10 cellular contexts compared by ENCODE assay signal in the genomic region with DNA sequence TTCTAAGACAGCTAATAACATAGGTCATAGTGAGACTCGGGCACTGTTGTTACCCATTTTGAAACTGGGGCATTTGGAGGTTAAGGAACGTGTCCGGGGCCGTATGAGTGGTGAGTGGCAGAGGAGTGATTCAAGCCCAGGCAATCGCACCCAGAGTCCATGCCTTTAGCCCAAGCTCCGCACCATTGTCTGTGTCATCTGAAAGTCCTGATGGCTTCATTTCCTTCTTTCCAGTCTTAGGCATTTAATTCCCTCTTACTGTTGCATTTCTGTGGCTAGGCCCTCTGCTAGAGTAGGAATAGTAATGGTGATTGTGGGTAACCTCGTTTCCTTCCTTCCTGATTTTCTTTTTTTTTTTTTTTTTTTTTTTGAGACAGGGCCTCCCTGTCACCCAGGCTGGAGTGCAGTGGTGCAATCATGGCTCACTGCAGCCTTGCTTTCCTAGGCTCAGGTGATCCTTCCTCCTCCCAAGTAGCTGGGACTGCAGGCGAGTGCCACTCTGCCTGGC. TPM values are rescaled to one million over a fixed set of nuclear protein-coding genes. Genes with fewer than 3 reads are reported as not detected.
A peak's percentile ranks its signal among the peaks of the same experiment; 100 is the strongest.
DNase-seq lines count a peak whose midpoint lies in the region; ATAC-seq, FAIRE-seq and TF ChIP-seq lines count a peak whose summit lies in the region.
"Had no signal": no experiment of that assay in that cellular context is flagged by ENCODE, and none has a peak within 500 bp of the region (broad histone marks: within the 10 kb centered on the region; RNA-seq: fewer than 3 reads in every experiment).

No MANE protein-coding gene starts in this region.

- no peak for TF ChIP-seq CTCF in endothelial cell of umbilical vein (IDR thresholded peaks at IDR 0.05; ENCODE audit: extremely low read depth in 1 of 2, insufficient read depth in 1 of 2, low read depth in 1 of 2, low read length in 2 of 2)

- H3K4me3 ChIP-seq in endothelial cell of umbilical vein (replicated peaks in 1 of 3; ENCODE audit: insufficient read depth in 1 of 3, low read depth in 1 of 3, low read length in 3 of 3): no peak overlapping the region

- no peak overlapping the region for H3K4me3 Mint-ChIP-seq in activated CD4-positive, alpha-beta T cell treated with anti-CD3 and anti-CD28 coated beads for 36 hours
- H3K4me3 Mint-ChIP-seq in activated CD4-positive, alpha-beta T cell treated with anti-CD3 and anti-CD28 coated beads, Interleukin-2, amount 10 ng/mL, durations not matched to agents 7 days and 5 days: no peak overlapping the region
- H3K4me3 Mint-ChIP-seq in stimulated activated memory B cell treated with anti-CD40 and anti-IgM and Interleukin-4, amounts not matched to agents 10 μg/mL and 1 μg/mL and 100 μg/mL, for 72 hours: no peak overlapping the region

- no peak for TF ChIP-seq POLR2A in endothelial cell of umbilical vein (IDR thresholded peaks at IDR 0.05; ENCODE audit: low read depth, low read length)

- H3K4me2 ChIP-seq in endothelial cell of umbilical vein (ENCODE audit: insufficient read depth, low read length): peak overlapping the region; percentile 45

- no peaks in the 10 kb centered on the region for H4K20me1 ChIP-seq in endothelial cell of umbilical vein (replicated peaks; ENCODE audit: control insufficient read depth, extremely low read depth, insufficient read depth, low read length)

- H3K36me3 Mint-ChIP-seq in activated CD4-positive, alpha-beta T cell treated with anti-CD3 and anti-CD28 coated beads for 36 hours (ENCODE audit: low read depth): peaks cover 8% of the 10 kb centered on the region
- peaks cover 15% of the 10 kb centered on the region for H3K36me3 Mint-ChIP-seq in activated CD4-positive, alpha-beta T cell treated with anti-CD3 and anti-CD28 coated beads, Interleukin-2, amount 10 ng/mL, durations not matched to agents 7 days and 5 days (ENCODE audit: low read depth)
- H3K36me3 Mint-ChIP-seq in stimulated activated memory B cell treated with anti-CD40 and anti-IgM and Interleukin-4, amounts not matched to agents 10 μg/mL and 1 μg/mL and 100 μg/mL, for 72 hours: peaks cover 47% of the 10 kb centered on the region

- H3K9me1 ChIP-seq in endothelial cell of umbilical vein (replicated peaks; ENCODE audit: control insufficient read depth, extremely low read depth, insufficient read depth, low read length): no peaks in the 10 kb centered on the region

- H3K9me3 Mint-ChIP-seq in activated CD4-positive, alpha-beta T cell treated with anti-CD3 and anti-CD28 coated beads for 36 hours (ENCODE audit: low read depth): peaks cover 2% of the 10 kb centered on the region
- peaks cover 2% of the 10 kb centered on the region for H3K9me3 Mint-ChIP-seq in activated CD4-positive, alpha-beta T cell treated with anti-CD3 and anti-CD28 coated beads, Interleukin-2, amount 10 ng/mL, durations not matched to agents 7 days and 5 days
- peaks cover 7% of the 10 kb centered on the region for H3K9me3 Mint-ChIP-seq in stimulated activated memory B cell treated with anti-CD40 and anti-IgM and Interleukin-4, amounts not matched to agents 10 μg/mL and 1 μg/mL and 100 μg/mL, for 72 hours

- peaks cover 43% of the 10 kb centered on the region for H3K4me1 ChIP-seq in endothelial cell of umbilical vein (ENCODE audit: control insufficient read depth, extremely low read depth, insufficient read depth, low read length)

- FAIRE-seq in endothelial cell of umbilical vein (lab: Jason Lieb, UNC): peak; percentile 85

- peaks cover 26% of the 10 kb centered on the region for H3K4me1 Mint-ChIP-seq in activated CD4-positive, alpha-beta T cell treated with anti-CD3 and anti-CD28 coated beads for 36 hours
- H3K4me1 Mint-ChIP-seq in activated CD4-positive, alpha-beta T cell treated with anti-CD3 and anti-CD28 coated beads, Interleukin-2, amount 10 ng/mL, durations not matched to agents 7 days and 5 days: peaks cover 37% of the 10 kb centered on the region
- H3K4me1 Mint-ChIP-seq in stimulated activated memory B cell treated with anti-CD40 and anti-IgM and Interleukin-4, amounts not matched to agents 10 μg/mL and 1 μg/mL and 100 μg/mL, for 72 hours: peaks cover 19% of the 10 kb centered on the region

- no peaks in the 10 kb centered on the region for H3K9me3 ChIP-seq in endothelial cell of umbilical vein (replicated peaks; ENCODE audit: control insufficient read depth, insufficient read depth, low read length)

- H3K9ac ChIP-seq in endothelial cell of umbilical vein (replicated peaks; ENCODE audit: extremely low read depth, insufficient read depth, low read length): no peak overlapping the region

- H3K27ac Mint-ChIP-seq in activated CD4-positive, alpha-beta T cell treated with anti-CD3 and anti-CD28 coated beads for 36 hours: no peak overlapping the region
- no peak overlapping the region for H3K27ac Mint-ChIP-seq in activated CD4-positive, alpha-beta T cell treated with anti-CD3 and anti-CD28 coated beads, Interleukin-2, amount 10 ng/mL, durations not matched to agents 7 days and 5 days
- peak overlapping the region; percentile 64 for H3K27ac Mint-ChIP-seq in stimulated activated memory B cell treated with anti-CD40 and anti-IgM and Interleukin-4, amounts not matched to agents 10 μg/mL and 1 μg/mL and 100 μg/mL, for 72 hours

- H3K79me2 ChIP-seq in endothelial cell of umbilical vein (ENCODE audit: control insufficient read depth, insufficient read depth, low read length): no peaks in the 10 kb centered on the region

- no TSS peak for BruUV-seq in endothelial cell of umbilical vein (replicated peaks; lab: Mats Ljungman, UMichigan)

- ATAC-seq in activated CD4-positive, alpha-beta T cell treated with anti-CD3 and anti-CD28 coated beads for 36 hours: peak; percentile 75
- ATAC-seq in stimulated activated memory B cell treated with anti-CD40 and anti-IgM and Interleukin-4, amounts not matched to agents 10 μg/mL and 1 μg/mL and 100 μg/mL, for 72 hours: peak; percentile 60
- ATAC-seq in HG03045 (IDR thresholded peaks at IDR 0.05; ENCODE audit: unreplicated experiment) (no peak), HG03097 (IDR thresholded peaks at IDR 0.05; ENCODE audit: low FRiP score, unreplicated experiment) (no peak), HG02571 (IDR thresholded peaks at IDR 0.05; ENCODE audit: unreplicated experiment) (no peak)

- H3K36me3 ChIP-seq in endothelial cell of umbilical vein (ENCODE audit: control insufficient read depth in 2 of 2, extremely low read depth in 1 of 2, insufficient read depth in 2 of 2, low read length in 2 of 2): no peaks in the 10 kb centered on the region

- peak overlapping the region; percentile 21 for H2AFZ ChIP-seq in endothelial cell of umbilical vein (ENCODE audit: low read depth, low read length)

- CTCF ChIA-PET in activated CD4-positive, alpha-beta T cell treated with anti-CD3 and anti-CD28 coated beads for 36 hours (lab: Charles Lee): interaction anchor here (1.0 kb wide), 1 partner anchor 55 kb away, joined by 3 read pairs; no protein-coding TSS in a partner anchor
- CTCF ChIA-PET in activated CD4-positive, alpha-beta T cell treated with anti-CD3 and anti-CD28 coated beads, Interleukin-2, amount 10 ng/mL, durations not matched to agents 7 days and 5 days (lab: Charles Lee): interaction anchor here (1.2 kb wide), 1 partner anchor 18 kb away, joined by 3 read pairs; no protein-coding TSS in a partner anchor
- CTCF ChIA-PET in endothelial cell of umbilical vein (lab: Charles Lee): interaction anchor here (0.7 to 1.9 kb wide), 5 partner anchors 9 to 100 kb away, joined by 3 to 10 read pairs (median 5); no protein-coding TSS in a partner anchor

- H3K27ac ChIP-seq in endothelial cell of umbilical vein (ENCODE audit: insufficient read depth, low read depth, low read length): peak overlapping the region; percentile 37

- POLR2A ChIA-PET in activated CD4-positive, alpha-beta T cell treated with anti-CD3 and anti-CD28 coated beads for 36 hours (lab: Charles Lee): interaction anchor here (0.7 kb wide), 1 partner anchor 1833 kb away, joined by 3 read pairs; no protein-coding TSS in a partner anchor
- POLR2A ChIA-PET in activated CD4-positive, alpha-beta T cell treated with anti-CD3 and anti-CD28 coated beads, Interleukin-2, amount 10 ng/mL, durations not matched to agents 7 days and 5 days (lab: Charles Lee): interaction anchor here (0.6 kb wide), 1 partner anchor 32 kb away, joined by 3 read pairs; no protein-coding TSS in a partner anchor
- POLR2A ChIA-PET in endothelial cell of umbilical vein (lab: Charles Lee): no interaction called here

- no peaks in the 10 kb centered on the region for H3K27me3 Mint-ChIP-seq in activated CD4-positive, alpha-beta T cell treated with anti-CD3 and anti-CD28 coated beads for 36 hours
- no peaks in the 10 kb centered on the region for H3K27me3 Mint-ChIP-seq in activated CD4-positive, alpha-beta T cell treated with anti-CD3 and anti-CD28 coated beads, Interleukin-2, amount 10 ng/mL, durations not matched to agents 7 days and 5 days
- no peaks in the 10 kb centered on the region for H3K27me3 Mint-ChIP-seq in stimulated activated memory B cell treated with anti-CD40 and anti-IgM and Interleukin-4, amounts not matched to agents 10 μg/mL and 1 μg/mL and 100 μg/mL, for 72 hours

- intact Hi-C loops in activated CD4-positive, alpha-beta T cell treated with anti-CD3 and anti-CD28 coated beads for 36 hours (cut with DNase I, micrococcal nuclease): loop anchor here in 1 of 2 experiments (10.0 kb wide), 1 partner anchor 238 kb away; no protein-coding TSS in a partner anchor
- intact Hi-C loops in endothelial cell of umbilical vein (cut with micrococcal nuclease): loop anchor here (10.0 kb wide), 1 partner anchor 218 kb away; no protein-coding TSS in a partner anchor

- H3K27me3 ChIP-seq in endothelial cell of umbilical vein (ENCODE audit: control insufficient read depth in 2 of 2, insufficient read depth in 2 of 2, low read length in 2 of 2): no peaks in the 10 kb centered on the region

- DNase-seq in activated CD4-positive, alpha-beta T cell treated with anti-CD3 and anti-CD28 coated beads for 36 hours: peak; percentile 21
- DNase-seq in activated CD4-positive, alpha-beta T cell treated with anti-CD3 and anti-CD28 coated beads, Interleukin-2, amount 10 ng/mL, durations not matched to agents 7 days and 5 days: no peak
- peak; percentile 19 for DNase-seq in SIG-M5 (lab: John Stamatoyannopoulos, UW)
- DNase-seq in endothelial cell of umbilical vein (ENCODE audit: low read depth, low spot score): no peak
- DNase-seq: 8988T, midbrain had no signal

- dilution Hi-C loops in endothelial cell of umbilical vein (cut with MboI; ENCODE audit: extremely low pct_ligation_motif_present, low sequenced_read_pairs): no loop called here

RNA-seq across cellular contexts. Expression of gene ASB1, which starts 49.8 kb away (rescaled TPM):
- total RNA-seq in activated CD4-positive, alpha-beta T cell treated with anti-CD3 and anti-CD28 coated beads for 36 hours: 10 to 100 TPM; 31.7 to 33.4 TPM
- total RNA-seq in activated CD4-positive, alpha-beta T cell treated with anti-CD3 and anti-CD28 coated beads, Interleukin-2, amount 10 ng/mL, durations not matched to agents 7 days and 5 days: 10 to 100 TPM; 26.2 to 28.9 TPM
- 16.2 and 16.7 TPM in 2 replicates for total RNA-seq in endothelial cell of umbilical vein
- polyA plus RNA-seq in endothelial cell of umbilical vein: 12.3 and 12.9 TPM in 2 replicates
- polyA plus RNA-seq in endothelial cell of umbilical vein (2011; cell fraction: cytosol; rRNA removed): 10.0 and 12.8 TPM in 2 replicates
- 20.4 and 29.6 TPM in 2 replicates for polyA plus RNA-seq in endothelial cell of umbilical vein (2011; cell fraction: nucleus; rRNA removed)
- polyA plus RNA-seq in endothelial cell of umbilical vein (2012): 15.9 and 20.9 TPM in 2 replicates
- polyA minus RNA-seq in endothelial cell of umbilical vein: 18.1 and 19.0 TPM in 2 replicates
- polyA minus RNA-seq in endothelial cell of umbilical vein (2011; cell fraction: cytosol; rRNA and poly(A)+ RNA removed): 7.8 TPM
- polyA minus RNA-seq in endothelial cell of umbilical vein (2011; cell fraction: nucleus; rRNA and poly(A)+ RNA removed): 7.3 and 10.1 TPM in 2 replicates

RNA-seq across cellular contexts. Expression of gene TRAF3IP1, which starts 56.6 kb away (rescaled TPM):
- 1 to 10 TPM; 8.5 to 9.8 TPM for total RNA-seq in activated CD4-positive, alpha-beta T cell treated with anti-CD3 and anti-CD28 coated beads for 36 hours
- total RNA-seq in activated CD4-positive, alpha-beta T cell treated with anti-CD3 and anti-CD28 coated beads, Interleukin-2, amount 10 ng/mL, durations not matched to agents 7 days and 5 days: 1 to 10 TPM; 7.9 to 9.2 TPM
- 15.0 and 15.9 TPM in 2 replicates for total RNA-seq in endothelial cell of umbilical vein
- 2.1 and 3.4 TPM in 2 replicates for polyA plus RNA-seq in endothelial cell of umbilical vein
- 5.9 and 7.1 TPM in 2 replicates for polyA plus RNA-seq in endothelial cell of umbilical vein (2011; cell fraction: cytosol; rRNA removed)
- 7.8 and 9.8 TPM in 2 replicates for polyA plus RNA-seq in endothelial cell of umbilical vein (2011; cell fraction: nucleus; rRNA removed)
- polyA plus RNA-seq in endothelial cell of umbilical vein (2012): 11.9 and 12.9 TPM in 2 replicates
- polyA minus RNA-seq in endothelial cell of umbilical vein: 4.5 and 7.2 TPM in 2 replicates
- 3.9 TPM for polyA minus RNA-seq in endothelial cell of umbilical vein (2011; cell fraction: cytosol; rRNA and poly(A)+ RNA removed)
- polyA minus RNA-seq in endothelial cell of umbilical vein (2011; cell fraction: nucleus; rRNA and poly(A)+ RNA removed): 4.9 and 5.8 TPM in 2 replicates

Comparison
In these comparisons a context has a peak if more than half of its experiments do, and no peak if none do; other contexts are left out.
1. DNase-seq: peak in activated CD4-positive, alpha-beta T cell treated with anti-CD3 and anti-CD28 coated beads for 36 hours (single experiment) and SIG-M5 (single experiment); none in activated CD4-positive, alpha-beta T cell treated with anti-CD3 and anti-CD28 coated beads, Interleukin-2, amount 10 ng/mL, durations not matched to agents 7 days and 5 days (single experiment) and endothelial cell of umbilical vein (single experiment).
2. ATAC-seq: peak in activated CD4-positive, alpha-beta T cell treated with anti-CD3 and anti-CD28 coated beads for 36 hours (single experiment) and stimulated activated memory B cell treated with anti-CD40 and anti-IgM and Interleukin-4, amounts not matched to agents 10 μg/mL and 1 μg/mL and 100 μg/mL, for 72 hours (single experiment); none in HG03045 (single experiment), HG03097 (single experiment) and HG02571 (single experiment).